9 cellular contexts compared by ENCODE assay signal in the genomic region with DNA sequence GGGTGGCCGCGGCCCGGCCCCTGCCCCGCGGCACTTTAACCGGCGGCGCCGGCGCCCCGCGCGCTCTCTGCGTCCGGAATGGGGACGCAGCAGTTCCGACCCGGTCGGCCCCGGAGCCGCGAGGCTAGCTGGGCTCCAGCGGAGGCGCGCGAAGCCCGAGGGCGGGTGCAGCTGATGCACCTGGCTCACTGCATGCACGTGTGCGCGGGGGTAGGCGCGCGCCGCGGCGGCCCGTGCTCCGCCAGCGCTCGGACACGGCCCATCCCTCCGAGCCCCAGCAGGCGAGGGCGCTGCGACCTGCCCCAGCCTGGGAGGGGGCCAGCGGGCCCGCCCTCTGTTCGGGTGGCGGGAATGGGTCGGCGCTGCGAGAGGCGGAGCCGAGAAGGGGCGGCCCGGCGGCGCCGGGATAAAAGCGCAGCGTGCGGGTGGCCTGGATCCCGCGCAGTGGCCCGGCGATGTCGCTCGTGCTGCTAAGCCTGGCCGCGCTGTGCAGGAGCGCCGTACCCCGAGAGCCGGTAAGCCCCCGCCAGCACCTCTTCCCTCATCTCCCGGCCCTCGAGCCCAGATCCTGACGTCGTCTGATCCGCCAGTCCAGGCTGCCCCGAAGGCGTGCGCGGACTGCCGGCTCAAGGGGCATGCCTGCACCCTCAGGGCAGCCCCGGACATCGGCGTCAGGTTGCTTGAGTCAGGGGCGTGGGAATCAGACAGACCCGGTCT. TPM values are rescaled to one million over a fixed set of nuclear protein-coding genes. Genes with fewer than 3 reads are reported as not detected.
DNase-seq lines count a peak whose midpoint lies in the region; ATAC-seq and TF ChIP-seq lines count a peak whose summit lies in the region.
"Had no signal": no experiment of that assay in that cellular context is flagged by ENCODE, and none has a peak within 500 bp of the region (broad histone marks: within the 10 kb centered on the region; RNA-seq: fewer than 3 reads in every experiment).

A gene with protein sequence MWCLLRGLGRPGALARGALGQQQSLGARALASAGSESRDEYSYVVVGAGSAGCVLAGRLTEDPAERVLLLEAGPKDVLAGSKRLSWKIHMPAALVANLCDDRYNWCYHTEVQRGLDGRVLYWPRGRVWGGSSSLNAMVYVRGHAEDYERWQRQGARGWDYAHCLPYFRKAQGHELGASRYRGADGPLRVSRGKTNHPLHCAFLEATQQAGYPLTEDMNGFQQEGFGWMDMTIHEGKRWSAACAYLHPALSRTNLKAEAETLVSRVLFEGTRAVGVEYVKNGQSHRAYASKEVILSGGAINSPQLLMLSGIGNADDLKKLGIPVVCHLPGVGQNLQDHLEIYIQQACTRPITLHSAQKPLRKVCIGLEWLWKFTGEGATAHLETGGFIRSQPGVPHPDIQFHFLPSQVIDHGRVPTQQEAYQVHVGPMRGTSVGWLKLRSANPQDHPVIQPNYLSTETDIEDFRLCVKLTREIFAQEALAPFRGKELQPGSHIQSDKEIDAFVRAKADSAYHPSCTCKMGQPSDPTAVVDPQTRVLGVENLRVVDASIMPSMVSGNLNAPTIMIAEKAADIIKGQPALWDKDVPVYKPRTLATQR (minus strand): TSS at position 286 of the 717 bp plus-strand sequence. CDS start 22,411 bp downstream, outside the sequence.
A gene with protein sequence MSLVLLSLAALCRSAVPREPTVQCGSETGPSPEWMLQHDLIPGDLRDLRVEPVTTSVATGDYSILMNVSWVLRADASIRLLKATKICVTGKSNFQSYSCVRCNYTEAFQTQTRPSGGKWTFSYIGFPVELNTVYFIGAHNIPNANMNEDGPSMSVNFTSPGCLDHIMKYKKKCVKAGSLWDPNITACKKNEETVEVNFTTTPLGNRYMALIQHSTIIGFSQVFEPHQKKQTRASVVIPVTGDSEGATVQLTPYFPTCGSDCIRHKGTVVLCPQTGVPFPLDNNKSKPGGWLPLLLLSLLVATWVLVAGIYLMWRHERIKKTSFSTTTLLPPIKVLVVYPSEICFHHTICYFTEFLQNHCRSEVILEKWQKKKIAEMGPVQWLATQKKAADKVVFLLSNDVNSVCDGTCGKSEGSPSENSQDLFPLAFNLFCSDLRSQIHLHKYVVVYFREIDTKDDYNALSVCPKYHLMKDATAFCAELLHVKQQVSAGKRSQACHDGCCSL (plus strand): TSS at position 435 of the 717 bp plus-strand sequence. CDS start 21 bp downstream, at position 456.

- TF ChIP-seq POLR2A in testis (IDR thresholded peaks at IDR 0.05): no peak

- no peak for TF ChIP-seq CTCF in testis (IDR thresholded peaks at IDR 0.05)

- WGBS in testis, 2 donors: 4 to 10% methylated on average over 7 to 30 of the region's 91 CpGs

- H3K36me3 ChIP-seq in testis (ENCODE audit: low read depth, missing control alignments) (no peaks in the 10 kb centered on the region), Karpas-422 (ENCODE audit: insufficient read depth, low read length) (no peaks in the 10 kb centered on the region)

- no peak within 1 kb of the TSS for H2AFZ ChIP-seq in Karpas-422 (ENCODE audit: low read length)

- H3K79me2 ChIP-seq in Karpas-422 (ENCODE audit: low read length): no peaks in the 10 kb centered on the region

- H4K20me1 ChIP-seq in Karpas-422 (ENCODE audit: insufficient read depth, low read depth, low read length): no peaks in the 10 kb centered on the region

- no peak within 1 kb of the TSS for H3K4me2 ChIP-seq in Karpas-422 (ENCODE audit: low read depth, low read length, poor library complexity, severe bottlenecking)

- H3K4me1 ChIP-seq in testis: peaks cover 17% of the 10 kb centered on the region
- H3K4me1 ChIP-seq in Karpas-422 (ENCODE audit: low read length): no peaks in the 10 kb centered on the region

- ATAC-seq in GM18519 (IDR thresholded peaks at IDR 0.05; ENCODE audit: low FRiP score, unreplicated experiment): peak; percentile 46
- peak; percentile 46 for ATAC-seq in HG03095 (IDR thresholded peaks at IDR 0.05; ENCODE audit: unreplicated experiment)

- intact Hi-C loops in testis (cut with DNase I; ENCODE audit: low total_unique reads): no loop called here

- H3K9me3 ChIP-seq in testis (no peaks in the 10 kb centered on the region), Karpas-422 (ENCODE audit: low read length) (no peaks in the 10 kb centered on the region)

- H3K27ac ChIP-seq in testis: peak within 1 kb of the TSS; percentile 76 to 77
- no peak within 1 kb of the TSS for H3K27ac ChIP-seq in Karpas-422 (ENCODE audit: low read length)

- no peaks in the 10 kb centered on the region for H3K9me2 ChIP-seq in Karpas-422 (replicated peaks; ENCODE audit: insufficient read depth, low read length)

- H3K9ac ChIP-seq in Karpas-422 (ENCODE audit: low read length): no peak within 1 kb of the TSS

- H3K27me3 ChIP-seq in testis: no peaks in the 10 kb centered on the region
- H3K27me3 ChIP-seq in Karpas-422 (ENCODE audit: low read length): no peaks in the 10 kb centered on the region

- H3K4me3 ChIP-seq in testis (peak within 1 kb of the TSS; percentile 61 to 63), Karpas-422 (ENCODE audit: low read length) (no peak within 1 kb of the TSS)

- DNase-seq in Ammon's horn (ENCODE audit: low spot score): peak; percentile 74
- DNase-seq in RPMI8226: peak; percentile 87
- DNase-seq in ecto neural progenitor cell (ENCODE audit: low spot score): peak; percentile 82
- DNase-seq in medulla oblongata (ENCODE audit: extremely low spot score): peak; percentile 75
- DNase-seq in testis: peak; percentile 77
- DNase-seq in Karpas-422: no peak

RNA-seq across cellular contexts. Expression of the first gene that starts in this region (rescaled TPM):
- total RNA-seq in testis: 10 to 100 TPM; 28.1 to 41.4 TPM
- polyA plus RNA-seq in testis (ENCODE audit: insufficient read depth, low read depth, low replicate concordance): 13.5 TPM
- not detected in 2 replicates for total RNA-seq in Karpas-422 (2014; rRNA removed; shearing (Covaris generic); ENCODE audit: low replicate concordance)

RNA-seq across cellular contexts. Expression of the second gene that starts in this region (rescaled TPM):
- 10 to 100 TPM in 1 of 2 donors, 1 to 10 TPM in 1; 9.5 to 17.5 TPM for total RNA-seq in testis
- 5.8 TPM for polyA plus RNA-seq in testis (ENCODE audit: insufficient read depth, low read depth, low replicate concordance)
- total RNA-seq in Karpas-422 (2014; rRNA removed; shearing (Covaris generic); ENCODE audit: low replicate concordance): not detected in 2 replicates
- total RNA-seq: SK-MEL-5 had no signal

Comparison
In these comparisons a context has a peak if more than half of its experiments do, and no peak if none do; other contexts are left out.
1. RNA of the first gene that starts in this region (total RNA-seq): 28.1 to 41.4 TPM in testis; not detected in Karpas-422; every median in the first group is over 10 times any median in the second.
2. RNA of the second gene that starts in this region (total RNA-seq): 9.5 to 17.5 TPM in testis; not detected in Karpas-422; every median in the first group is over 10 times any median in the second.